ENCODE assay signal across 8 cellular contexts in the genomic region with DNA sequence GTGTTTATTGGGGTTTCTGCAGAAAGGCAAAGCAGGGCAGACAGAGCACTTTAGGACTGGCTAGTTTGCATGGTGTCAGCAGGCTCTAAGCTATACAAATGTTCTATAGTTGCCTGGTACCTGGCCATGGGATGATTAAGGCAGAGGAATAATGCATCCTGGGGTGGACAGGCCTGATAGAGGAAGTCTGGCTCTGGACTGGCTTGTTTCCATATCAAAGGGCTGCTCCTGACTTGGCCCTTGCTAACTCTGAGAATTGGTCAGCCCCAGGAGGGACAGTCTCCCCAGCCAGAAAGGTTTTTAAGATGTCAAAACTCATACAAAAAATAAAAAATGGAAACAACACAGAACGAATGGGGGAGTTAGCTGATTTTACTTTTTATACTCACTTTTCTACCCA.
"Had no signal": no experiment of that assay in that cellular context is flagged by ENCODE, and none has a peak within 500 bp of the region (broad histone marks: within the 10 kb centered on the region; RNA-seq: fewer than 3 reads in every experiment).

No MANE protein-coding gene starts in this region.

- H3K27ac ChIP-seq: HL-60 had no signal

- H3K4me3 Mint-ChIP-seq: IgD-negative memory B cell had no signal

- H3K36me3 ChIP-seq: HAP-1 had no signal

- ATAC-seq: HCT116, HepG2 had no signal

- H3K4me3 ChIP-seq: HAP-1 had no signal

- H3K27ac Mint-ChIP-seq: IgD-negative memory B cell had no signal

- H3K9me3 ChIP-seq: HAP-1 had no signal

- DNase-seq: GOT3, H7, KBM-7 had no signal

- H3K36me3 Mint-ChIP-seq: IgD-negative memory B cell had no signal

- H3K4me1 ChIP-seq: HAP-1 had no signal
